Comparison of ENCODE assay signal across 12 cellular contexts in the genomic region with DNA sequence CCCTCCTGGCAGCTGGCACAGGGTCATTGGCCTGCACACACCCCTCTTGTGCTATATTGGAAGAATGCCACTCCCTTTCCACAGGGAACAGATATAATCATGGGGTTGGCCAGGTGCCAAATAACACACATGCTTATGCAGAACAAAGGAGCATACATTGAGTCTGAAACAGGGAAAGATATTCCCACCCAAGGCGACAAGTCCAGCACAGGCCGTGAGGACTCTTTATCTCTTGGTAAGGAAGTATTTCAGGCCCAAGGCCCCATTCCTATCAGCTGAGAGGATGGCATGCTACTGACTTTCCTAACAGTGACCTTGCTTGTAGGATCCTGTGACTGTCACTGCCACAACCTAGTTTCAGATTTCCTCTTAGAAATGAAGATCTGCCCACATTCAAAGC. TPM values are rescaled to one million over a fixed set of nuclear protein-coding genes. Genes with fewer than 3 reads are reported as not detected.
DNase-seq lines count a peak whose midpoint lies in the region; ATAC-seq and TF ChIP-seq lines count a peak whose summit lies in the region.
"Had no signal": no experiment of that assay in that cellular context is flagged by ENCODE, and none has a peak within 500 bp of the region (broad histone marks: within the 10 kb centered on the region; RNA-seq: fewer than 3 reads in every experiment).

No MANE protein-coding gene starts in this region.

- H3K9me3 ChIP-seq in right cardiac atrium (ENCODE audit: control insufficient read depth, low read length) (no peaks in the 10 kb centered on the region), transverse colon (no peaks in the 10 kb centered on the region)

- TF ChIP-seq CTCF in transverse colon (IDR thresholded peaks at IDR 0.05), result no peak

- peaks cover 6% of the 10 kb centered on the region for H3K4me1 ChIP-seq in right cardiac atrium (ENCODE audit: control insufficient read depth, insufficient read depth, low read length)
- peaks cover 0 to 11% (median 5%) of the 10 kb centered on the region in 4 donors for H3K4me1 ChIP-seq in transverse colon

- WGBS in right cardiac atrium, result 22% methylated on average over 2 of the region's 2 CpGs
- 20 to 35% methylated on average over 2 of the region's 2 CpGs for WGBS in transverse colon (ENCODE audit: low coverage in 1 of 2), 2 donors

- H3K4me3 ChIP-seq in right cardiac atrium (ENCODE audit: low read length) (no peak overlapping the region), transverse colon (no peak overlapping the region)

- in situ Hi-C loops in transverse colon (cut with MboI; ENCODE audit: low pct_ligation_motif_present in 1 of 4, low pct_unique_long_range_greater_than_20kb in 1 of 4, low sequenced_read_pairs in 3 of 4), result no loop called here

- TF ChIP-seq EP300 in transverse colon (IDR thresholded peaks at IDR 0.05; ENCODE audit: low read depth), result no peak

- DNase-seq in left cardiac atrium (peak; percentile 26), Right ventricle myocardium superior (no peak), NCI-H226 (peak; percentile 15), right cardiac atrium (no peak), transverse colon (peak; percentile 73), GM19240 (ENCODE audit: insufficient read length, low spot score) (no peak)
- no peak for DNase-seq in stimulated activated CD4-positive, alpha-beta T cell treated with anti-CD3 and anti-CD28 coated beads, Interleukin-2, amount 100 ng/mL, for 48 hours
- DNase-seq: dermis blood vessel endothelial cell; GF-D8; stimulated activated CD4-positive, alpha-beta T cell treated with anti-CD3 and anti-CD28 coated beads, Interleukin-4, amount 100 ng/mL, for 1 hour; stimulated activated naive B cell treated with anti-CD40 and anti-IgM and Interleukin-4, amounts not matched to agents 10 μg/mL and 1 μg/mL and 100 μg/mL, for 72 hours had no signal

- H3K27ac ChIP-seq in right cardiac atrium (ENCODE audit: low read length) (peak overlapping the region; percentile 75), transverse colon (peak overlapping the region in 1 of 4 donors; percentile 20)

- no peak for TF ChIP-seq POLR2A in transverse colon (IDR thresholded peaks at IDR 0.05)

- ATAC-seq in left cardiac atrium (peak in 1 of 2 donors; percentile 21), Right ventricle myocardium superior (ENCODE audit: poor library complexity) (no peak), right cardiac atrium (peak; percentile 29 to 36), HG02588 (IDR thresholded peaks at IDR 0.05; ENCODE audit: unreplicated experiment) (no peak)
- ATAC-seq: stimulated activated naive B cell treated with anti-CD40 and anti-IgM and Interleukin-4, amounts not matched to agents 10 μg/mL and 1 μg/mL and 100 μg/mL, for 72 hours had no signal

- H3K36me3 ChIP-seq in transverse colon, result no peaks in the 10 kb centered on the region

- H3K27me3 ChIP-seq in right cardiac atrium (ENCODE audit: control insufficient read depth, insufficient read depth) (no peaks in the 10 kb centered on the region), transverse colon (no peaks in the 10 kb centered on the region)

- intact Hi-C loops in left cardiac atrium (cut with DNase I), result no loop called here
- intact Hi-C loops in Right ventricle myocardium superior (cut with DNase I), result no loop called here
- intact Hi-C loops in right cardiac atrium (cut with DNase I), result no loop called here
- intact Hi-C loops in transverse colon (cut with DNase I; ENCODE audit: low total_unique reads), result no loop called here

RNA-seq across cellular contexts. Expression of a gene that starts 59.0 kb away (rescaled TPM):
- 10 to 100 TPM; 11.0 to 23.9 TPM for total RNA-seq in left cardiac atrium
- total RNA-seq in Right ventricle myocardium superior, result 39.8 TPM
- total RNA-seq in right cardiac atrium, result 10 to 100 TPM; 18.8 to 31.7 (median 30.7) TPM
- polyA plus RNA-seq in right cardiac atrium, result 26.5 TPM
- total RNA-seq in transverse colon, result 10 to 100 TPM in 2 of 4 donors, 1 to 10 TPM in 2; 7.1 to 16.8 (median 8.9) TPM

Comparison
In these comparisons a context has a peak if more than half of its experiments do, and no peak if none do; other contexts are left out.
1. ATAC-seq: peak in right cardiac atrium (2 of 2); none in Right ventricle myocardium superior (single experiment) and HG02588 (single experiment).
2. DNase-seq: peak in left cardiac atrium (single experiment), NCI-H226 (single experiment) and transverse colon (single experiment); none in Right ventricle myocardium superior (single experiment), right cardiac atrium (0 of 3), stimulated activated CD4-positive, alpha-beta T cell treated with anti-CD3 and anti-CD28 coated beads, Interleukin-2, amount 100 ng/mL, for 48 hours (0 of 2) and GM19240 (single experiment).